ENCODE assay signal across 9 cellular contexts in the genomic region with DNA sequence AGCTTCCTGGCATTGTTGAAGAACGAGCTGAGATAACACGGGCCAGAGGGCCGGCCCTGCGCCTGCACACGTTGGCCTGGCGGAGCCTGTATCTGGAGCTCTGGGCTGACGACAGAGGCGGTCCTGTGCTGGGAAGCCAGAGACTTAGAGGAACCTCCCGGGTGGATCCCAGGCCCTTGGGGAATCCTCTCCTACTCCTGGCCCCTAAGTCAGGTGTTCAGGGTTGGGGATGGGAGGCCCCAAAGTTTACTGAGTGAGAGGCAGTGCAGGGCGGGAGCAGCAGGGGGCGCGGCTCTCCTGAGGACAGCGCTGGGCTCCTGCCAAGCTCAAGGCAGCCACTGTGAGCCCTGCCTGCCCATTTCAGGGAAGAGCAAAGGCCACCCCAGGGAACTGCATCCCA. TPM values are rescaled to one million over a fixed set of nuclear protein-coding genes. Genes with fewer than 3 reads are reported as not detected.
DNase-seq lines count a peak whose midpoint lies in the region; ATAC-seq and TF ChIP-seq lines count a peak whose summit lies in the region.
"Had no signal": no experiment of that assay in that cellular context is flagged by ENCODE, and none has a peak within 500 bp of the region (broad histone marks: within the 10 kb centered on the region; RNA-seq: fewer than 3 reads in every experiment).

No MANE protein-coding gene starts in this region.

- no peaks in the 10 kb centered on the region for H3K36me3 ChIP-seq in NT2/D1 (ENCODE audit: insufficient read depth, insufficient read length, low read length)
- no peaks in the 10 kb centered on the region for H3K36me3 ChIP-seq in brain microvascular endothelial cell (replicated peaks)
- H3K36me3 ChIP-seq in right lobe of liver: no peaks in the 10 kb centered on the region
- H3K36me3 ChIP-seq in aorta (ENCODE audit: control insufficient read depth in 1 of 2, insufficient read depth in 2 of 2, low read length in 1 of 2): no peaks in the 10 kb centered on the region

- DNase-seq in COLO668 (lab: John Stamatoyannopoulos, UW; ENCODE audit: unreplicated experiment): peak; percentile 65
- DNase-seq in NT2/D1 (ENCODE audit: low read depth, low spot score): peak; percentile 32
- DNase-seq in brain microvascular endothelial cell: no peak
- peak; percentile 75 to 78 (median 75) for DNase-seq in right lobe of liver
- peak; percentile 76 to 87 for DNase-seq in aorta
- no peak for DNase-seq in NCI-H524 treated with DMSO at 0.1 percent for 48 hours (lab: John Stamatoyannopoulos, UW)

- peaks cover 30% of the 10 kb centered on the region for H3K27me3 ChIP-seq in NT2/D1 (ENCODE audit: insufficient read depth, insufficient read length)
- peaks cover 6% of the 10 kb centered on the region for H3K27me3 ChIP-seq in brain microvascular endothelial cell (replicated peaks)
- H3K27me3 ChIP-seq in right lobe of liver: no peaks in the 10 kb centered on the region
- no peaks in the 10 kb centered on the region for H3K27me3 ChIP-seq in aorta (ENCODE audit: control insufficient read depth in 1 of 2, insufficient read depth in 2 of 2, low read length in 1 of 2)

- no peak overlapping the region for H3K27ac ChIP-seq in brain microvascular endothelial cell
- H3K27ac ChIP-seq in right lobe of liver: no peak overlapping the region
- H3K27ac ChIP-seq in aorta (ENCODE audit: low read depth in 1 of 2, low read length in 2 of 2): no peak overlapping the region

- peaks cover 26% of the 10 kb centered on the region for H3K4me1 ChIP-seq in NT2/D1 (ENCODE audit: insufficient read depth, insufficient read length)
- H3K4me1 ChIP-seq in right lobe of liver: no peaks in the 10 kb centered on the region
- no peaks in the 10 kb centered on the region for H3K4me1 ChIP-seq in aorta (ENCODE audit: control insufficient read depth in 1 of 2, insufficient read depth in 2 of 2, low read length in 2 of 2)

- peak; percentile 55 for ATAC-seq in GM21619 (IDR thresholded peaks at IDR 0.05; ENCODE audit: unreplicated experiment)
- peak; percentile 73 to 81 (median 79) for ATAC-seq in right lobe of liver
- peak; percentile 65 for ATAC-seq in aorta (ENCODE audit: low FRiP score)
- ATAC-seq in GM18519 (IDR thresholded peaks at IDR 0.05; ENCODE audit: low FRiP score, unreplicated experiment): no peak

- H3K9ac ChIP-seq in NT2/D1 (ENCODE audit: insufficient read length, low read depth): no peak overlapping the region

- 24% methylated on average over 3 of the region's 13 CpGs for WGBS in right lobe of liver (ENCODE audit: insufficient coverage, low coverage, low lambda C conversion rate, missing lambda C conversion rate)
- WGBS in aorta, 2 donors: 50 to 58% methylated on average over 13 of the region's 13 CpGs

- intact Hi-C loops in right lobe of liver (cut with DNase I): no loop called here
- intact Hi-C loops in aorta (cut with DNase I): loop anchor here (2.0 to 10.0 kb wide), 3 partner anchors 68 to 136 kb away; no protein-coding TSS in a partner anchor

- peak; percentile 74 for TF ChIP-seq CTCF in brain microvascular endothelial cell (IDR thresholded peaks at IDR 0.05; ENCODE audit: low read depth, low read length, missing control alignments)
- TF ChIP-seq CTCF in right lobe of liver (IDR thresholded peaks at IDR 0.05): peak; percentile 50 to 62 (median 52)

- in situ Hi-C loops in brain microvascular endothelial cell (cut with HindIII; ENCODE audit: low pct_ligation_motif_present, low sequenced_read_pairs): loop anchor here (25.0 kb wide), 1 partner anchor 145 kb away; no protein-coding TSS in a partner anchor

- H3K9me3 ChIP-seq in NT2/D1 (ENCODE audit: insufficient read depth, low read length): no peaks in the 10 kb centered on the region
- H3K9me3 ChIP-seq in right lobe of liver: no peaks in the 10 kb centered on the region
- H3K9me3 ChIP-seq in aorta (ENCODE audit: control insufficient read depth, low read length): no peaks in the 10 kb centered on the region

- no peak for TF ChIP-seq POLR2A in right lobe of liver (IDR thresholded peaks at IDR 0.05)

- H3K4me3 ChIP-seq in NT2/D1 (ENCODE audit: insufficient read length, low read depth) (no peak overlapping the region), brain microvascular endothelial cell (ENCODE audit: low read depth, low read length) (no peak overlapping the region), right lobe of liver (no peak overlapping the region), aorta (ENCODE audit: low read length in 2 of 2) (no peak overlapping the region)

RNA-seq across cellular contexts. Expression of gene HTRA3, which starts 2.5 kb away (rescaled TPM):
- total RNA-seq in right lobe of liver: 1 to 10 TPM in 3 of 6 experiments, under 1 TPM in 3; 0.32 to 1.6 (median 1.0) TPM
- total RNA-seq in aorta: 100 to 1,000 TPM in 1 of 2 donors, 10 to 100 TPM in 1; 31.8 to 129 TPM
- polyA plus RNA-seq in aorta: 1 to 10 TPM; 1.1 to 5.2 TPM
- total RNA-seq: mononuclear cell had no signal

Comparison
In these comparisons a context has a peak if more than half of its experiments do, and no peak if none do; other contexts are left out.
1. DNase-seq: peak in COLO668 (single experiment), NT2/D1 (single experiment), right lobe of liver (3 of 3) and aorta (2 of 2); none in brain microvascular endothelial cell (single experiment) and NCI-H524 treated with DMSO at 0.1 percent for 48 hours (single experiment).
2. RNA of gene HTRA3, which starts 2.5 kb away (total RNA-seq): 31.8 to 129 TPM in aorta; 0.32 to 1.6 TPM in right lobe of liver; every median in the first group is over 10 times any median in the second.
3. intact Hi-C loops: an anchor here in aorta (2.0 to 10.0 kb wide); none called in right lobe of liver.